ENCODE assay signal across 8 cellular contexts in genomic region chr20:48846516-48847492, GRCh38. TPM values are rescaled to one million over a fixed set of nuclear protein-coding genes. Genes with fewer than 3 reads are reported as not detected.
DNase-seq lines count a peak whose midpoint lies in the region; ATAC-seq, FAIRE-seq and TF ChIP-seq lines count a peak whose summit lies in the region.

No MANE protein-coding gene starts in this region.

- DNase-seq in memory B cell (ENCODE audit: low spot score in 2 of 2) (peak in 1 of 2 donors; percentile 37), immature natural killer cell (no peak), H54 (ENCODE audit: insufficient read length, low spot score) (no peak)
- DNase-seq in central memory CD4-positive, alpha-beta T cell: no peak

- H3K4me3 Mint-ChIP-seq in memory B cell (no peak overlapping the region), immature natural killer cell (no peak overlapping the region)

- no peak for FAIRE-seq in H54 (lab: Jason Lieb, UNC)

- H3K36me3 Mint-ChIP-seq in memory B cell (no peaks in the 10 kb centered on the region), immature natural killer cell (no peaks in the 10 kb centered on the region)

- TF ChIP-seq POLR2A in GM18505 (IDR thresholded peaks at IDR 0.05; ENCODE audit: borderline replicate concordance, extremely low read depth, insufficient read depth, insufficient read length): peak; percentile 56
- TF ChIP-seq POLR2A in H54 (IDR thresholded peaks at IDR 0.05; ENCODE audit: low read depth, low read length): no peak

- H3K9me3 Mint-ChIP-seq in memory B cell (no peaks in the 10 kb centered on the region), immature natural killer cell (no peaks in the 10 kb centered on the region)

- H3K4me1 Mint-ChIP-seq in memory B cell: peaks cover 36% of the 10 kb centered on the region
- H3K4me1 Mint-ChIP-seq in immature natural killer cell: no peaks in the 10 kb centered on the region

- H3K27ac Mint-ChIP-seq in memory B cell (peak overlapping the region; percentile 41), immature natural killer cell (no peak overlapping the region)

- H3K27me3 Mint-ChIP-seq in memory B cell (no peaks in the 10 kb centered on the region), immature natural killer cell (ENCODE audit: low read depth in 3 of 3) (peaks cover 0 to 2% (median 1%) of the 10 kb centered on the region in 3 donors)

- ATAC-seq in GM18505 (IDR thresholded peaks at IDR 0.05; ENCODE audit: unreplicated experiment): peak; percentile 83
- peak; percentile 86 for ATAC-seq in GM21390 (IDR thresholded peaks at IDR 0.05; ENCODE audit: unreplicated experiment)
- ATAC-seq in HG03520 (IDR thresholded peaks at IDR 0.05; ENCODE audit: unreplicated experiment): peak; percentile 94
- peak; percentile 91 to 95 for ATAC-seq in activated CD4-positive, CD25-positive, alpha-beta regulatory T cell treated with anti-CD3 and anti-CD28 coated beads, Interleukin-2, amount 50 U/mL, for 24 hours
- peak; percentile 97 for ATAC-seq in memory B cell (ENCODE audit: low read depth)

RNA-seq across cellular contexts. Expression of gene PREX1, which starts 19.0 kb away (rescaled TPM):
- polyA plus RNA-seq in immature natural killer cell: 10 to 100 TPM; 30.5 to 94.3 (median 54.9) TPM
